ENCODE assay signal across 10 cellular contexts in genomic region chr6:122401104-122401503, GRCh38. TPM values are rescaled to one million over a fixed set of nuclear protein-coding genes. Genes with fewer than 3 reads are reported as not detected.
DNase-seq lines count a peak whose midpoint lies in the region; ATAC-seq and TF ChIP-seq lines count a peak whose summit lies in the region.
"Had no signal": no experiment of that assay in that cellular context is flagged by ENCODE, and none has a peak within 500 bp of the region (broad histone marks: within the 10 kb centered on the region; RNA-seq: fewer than 3 reads in every experiment).

No MANE protein-coding gene starts in this region.

- H3K36me3 ChIP-seq in OCI-LY1 (ENCODE audit: insufficient read depth, low read length) (peaks cover 29% of the 10 kb centered on the region), ectodermal cell (ENCODE audit: control insufficient read depth, insufficient read depth, low read length) (no peaks in the 10 kb centered on the region), neuron (ENCODE audit: insufficient read depth, low read length) (no peaks in the 10 kb centered on the region)

- H3K9ac ChIP-seq in OCI-LY1 (ENCODE audit: low read length), result peak overlapping the region; percentile 100; the same call in 1 of the 2 replicates
- H3K9ac ChIP-seq: parathyroid adenoma had no signal

- no peaks in the 10 kb centered on the region for H4K20me1 ChIP-seq in OCI-LY1 (ENCODE audit: insufficient read depth, low read length)

- no peaks in the 10 kb centered on the region for H3F3A ChIP-seq in OCI-LY1 (ENCODE audit: insufficient read depth, low read length)

- no peak for ATAC-seq in foreskin keratinocyte
- no peak for ATAC-seq in left colon

- no peaks in the 10 kb centered on the region for H3K27me3 ChIP-seq in OCI-LY1 (ENCODE audit: insufficient read depth, low read length)
- H3K27me3 ChIP-seq in ectodermal cell (ENCODE audit: control insufficient read depth, insufficient read depth, low read length, poor library complexity, severe bottlenecking), result peaks cover 21% of the 10 kb centered on the region
- H3K27me3 ChIP-seq in neuron (ENCODE audit: insufficient read depth, low read length), result no peaks in the 10 kb centered on the region
- H3K27me3 ChIP-seq in foreskin keratinocyte, result no peaks in the 10 kb centered on the region

- peak overlapping the region; percentile 97 for H3K4me2 ChIP-seq in OCI-LY1 (ENCODE audit: low read length)

- in situ Hi-C loops in KBM-7 (cut with MboI; ENCODE audit: low pct_unique_long_range_greater_than_20kb, low sequenced_read_pairs), result no loop called here

- DNase-seq in GM12865 (ENCODE audit: low read depth) (no peak), KBM-7 (no peak), foreskin keratinocyte (no peak), left colon (no peak)
- DNase-seq in stimulated activated CD4-positive, alpha-beta T cell treated with anti-CD3 and anti-CD28 coated beads, Interleukin-15, amount 100 ng/mL, for 24 hours, result no peak
- DNase-seq: RPMI8226 had no signal

- H3K9me3 ChIP-seq in OCI-LY1 (ENCODE audit: low read length) (0 out of 2 replicates have a peak, but pooled peaks cover 3% of the 10 kb centered on the region), ectodermal cell (ENCODE audit: control insufficient read depth, low read length) (no peaks in the 10 kb centered on the region), neuron (ENCODE audit: low read length) (no peaks in the 10 kb centered on the region)

- intact Hi-C loops in left colon (cut with DNase I, micrococcal nuclease), result no loop called here

- peak overlapping the region; percentile 86 for H3K4me3 ChIP-seq in GM12865 (ENCODE audit: low read depth, low read length)
- peak overlapping the region; percentile 100 for H3K4me3 ChIP-seq in OCI-LY1 (ENCODE audit: low read depth, low read length, poor library complexity, severe bottlenecking)
- peak overlapping the region; percentile 98 for H3K4me3 ChIP-seq in ectodermal cell (ENCODE audit: insufficient read depth, low read depth, low read length)
- H3K4me3 ChIP-seq in neuron (ENCODE audit: low read length), result peak overlapping the region; percentile 100

- WGBS in ectodermal cell, 2 experiments, result 95 to 97% methylated on average over 4 of the region's 4 CpGs

- no peaks in the 10 kb centered on the region for H3K9me2 ChIP-seq in OCI-LY1 (ENCODE audit: low read depth, low read length)

- peaks cover 66% of the 10 kb centered on the region for H3K79me2 ChIP-seq in OCI-LY1 (ENCODE audit: insufficient read depth, low read length)

- TF ChIP-seq CTCF in GM12865 (IDR thresholded peaks at IDR 0.05; ENCODE audit: insufficient read depth, low read depth, low read length, missing control alignments) (no peak), OCI-LY1 (IDR thresholded peaks at IDR 0.05; ENCODE audit: low read length) (no peak), foreskin keratinocyte (conservative IDR thresholded peaks at IDR 0.05) (no peak)

- H2AFZ ChIP-seq in OCI-LY1 (ENCODE audit: low read length) (no peak overlapping the region), neuron (ENCODE audit: low read depth, low read length) (no peak overlapping the region)
- H2AFZ ChIP-seq: parathyroid adenoma had no signal

- no peak overlapping the region for H3K27ac ChIP-seq in OCI-LY1 (ENCODE audit: low read depth, low read length, poor library complexity, severe bottlenecking)
- H3K27ac ChIP-seq in ectodermal cell (ENCODE audit: insufficient read depth, low read depth, low read length, poor library complexity, severe bottlenecking), result no peak overlapping the region
- no peak overlapping the region for H3K27ac ChIP-seq in foreskin keratinocyte
- H3K27ac ChIP-seq: parathyroid adenoma had no signal

- H3K4me1 ChIP-seq in OCI-LY1 (ENCODE audit: insufficient read depth, low read length, severe bottlenecking) (peaks cover 27% of the 10 kb centered on the region), ectodermal cell (ENCODE audit: control insufficient read depth, insufficient read depth, low read length) (peaks cover 14% of the 10 kb centered on the region), neuron (ENCODE audit: insufficient read depth, low read length) (peaks cover 16% of the 10 kb centered on the region), foreskin keratinocyte (peaks cover 7% of the 10 kb centered on the region)

RNA-seq across cellular contexts. Expression of gene HSF2, which starts 1.7 kb away (rescaled TPM):
- 42.3 TPM for polyA plus RNA-seq in ectodermal cell (2013, experiment 1 of 4)
- 39.2 TPM for polyA plus RNA-seq in ectodermal cell (2013, experiment 2 of 4)
- 34.4 TPM for polyA plus RNA-seq in ectodermal cell (2013, experiment 3 of 4)
- polyA plus RNA-seq in ectodermal cell (2013, experiment 4 of 4), result 39.0 TPM
- total RNA-seq in foreskin keratinocyte, result 9.2 and 11.3 TPM in 2 replicates
- 4.6 and 6.2 TPM in 2 replicates for polyA plus RNA-seq in foreskin keratinocyte
- 1 to 10 TPM; 4.0 to 5.8 TPM for total RNA-seq in left colon
